In genomic region chr20:57441510-57442154, GRCh38 we compare ENCODE assay signal across 11 cellular contexts. TPM values are rescaled to one million over a fixed set of nuclear protein-coding genes. Genes with fewer than 3 reads are reported as not detected.
DNase-seq lines count a peak whose midpoint lies in the region; ATAC-seq and TF ChIP-seq lines count a peak whose summit lies in the region.
"Had no signal": no experiment of that assay in that cellular context is flagged by ENCODE, and none has a peak within 500 bp of the region (broad histone marks: within the 10 kb centered on the region; RNA-seq: fewer than 3 reads in every experiment).

No MANE protein-coding gene starts in this region.

- no peaks in the 10 kb centered on the region for H3K27me3 ChIP-seq in HUES48 (ENCODE audit: control insufficient read depth, insufficient read depth, low read length)
- H3K27me3 ChIP-seq in ectodermal cell (ENCODE audit: control insufficient read depth, insufficient read depth, low read length, poor library complexity, severe bottlenecking): no peaks in the 10 kb centered on the region
- no peaks in the 10 kb centered on the region for H3K27me3 ChIP-seq in stomach
- H3K27me3 ChIP-seq in PC-9 (ENCODE audit: insufficient read depth, low read depth): peaks cover 25% of the 10 kb centered on the region

- intact Hi-C loops in stomach (cut with DNase I; ENCODE audit: low total_unique reads): no loop called here
- intact Hi-C loops in PC-9 (cut with micrococcal nuclease; ENCODE audit: unreplicated experiment): no loop called here

- H3K4me3 ChIP-seq in HUES48 (ENCODE audit: low read depth, low read length) (no peak overlapping the region), ectodermal cell (ENCODE audit: insufficient read depth, low read depth, low read length) (no peak overlapping the region), mesodermal cell (ENCODE audit: extremely low read depth, insufficient read depth, low read length, poor library complexity, severe bottlenecking) (no peak overlapping the region), stomach (no peak overlapping the region), PC-9 (no peak overlapping the region)
- H3K4me3 ChIP-seq: GM12878, skin epidermis had no signal

- H3K4me1 ChIP-seq in HUES48 (ENCODE audit: control insufficient read depth, insufficient read depth, low read length) (peaks cover 5% of the 10 kb centered on the region; the same call in 1 of the 2 replicates), ectodermal cell (ENCODE audit: control insufficient read depth, insufficient read depth, low read length) (peaks cover 22% of the 10 kb centered on the region), mesodermal cell (ENCODE audit: control insufficient read depth, insufficient read depth, low read length, poor library complexity, severe bottlenecking) (peaks cover 5% of the 10 kb centered on the region), stomach (peaks cover 28 to 68% (median 50%) of the 10 kb centered on the region in 4 donors), PC-9 (replicated peaks; ENCODE audit: insufficient read depth) (peaks cover 11% of the 10 kb centered on the region)

- TF ChIP-seq POLR2A in stomach (IDR thresholded peaks at IDR 0.05): no peak

- H3K36me3 ChIP-seq in HUES48 (ENCODE audit: control insufficient read depth, insufficient read depth, low read length): no peaks in the 10 kb centered on the region
- H3K36me3 ChIP-seq in ectodermal cell (ENCODE audit: control insufficient read depth, insufficient read depth, low read length): no peaks in the 10 kb centered on the region
- H3K36me3 ChIP-seq in mesodermal cell (ENCODE audit: control insufficient read depth, insufficient read depth, low read length): no peaks in the 10 kb centered on the region
- H3K36me3 ChIP-seq in stomach: no peaks in the 10 kb centered on the region
- H3K36me3 ChIP-seq in PC-9 (ENCODE audit: low read depth): no peaks in the 10 kb centered on the region

- TF ChIP-seq CTCF in stomach (IDR thresholded peaks at IDR 0.05) (no peak), PC-9 (conservative IDR thresholded peaks at IDR 0.05) (no peak)

- no peak overlapping the region for H2AFZ ChIP-seq in PC-9

- CTCF ChIA-PET in PC-9 (lab: Charles Lee): no interaction called here

- POLR2A ChIA-PET in PC-9 (lab: Charles Lee; ENCODE audit: unreplicated experiment): no interaction called here

- H3F3A ChIP-seq in PC-9 (ENCODE audit: insufficient read depth, low read depth): peaks cover 11% of the 10 kb centered on the region; the same call in 1 of the 2 replicates

- H3K4me2 ChIP-seq in PC-9: no peak overlapping the region

- no TSS peak for BruUV-seq in PC-9 (replicated peaks; lab: Mats Ljungman, UMichigan)

- WGBS in ectodermal cell, 2 experiments: 90 to 92% methylated on average over 16 of the region's 16 CpGs
- WGBS in mesodermal cell (ENCODE audit: insufficient coverage in 2 of 2), 2 experiments: 93 to 94% methylated on average over 11 to 15 of the region's 16 CpGs
- WGBS in stomach, 5 donors: 65 to 80% (median 77%) methylated on average over 10 to 16 of the region's 16 CpGs

- DNase-seq in stomach (no peak), PC-9 (no peak)
- DNase-seq in stimulated activated CD4-positive, alpha-beta T cell treated with anti-CD3 and anti-CD28 coated beads, Interleukin-4, amount 100 ng/mL, for 4 hours: no peak
- DNase-seq: GOT3 had no signal

- ATAC-seq in HG03521 (IDR thresholded peaks at IDR 0.05; ENCODE audit: unreplicated experiment) (no peak), GM21360 (IDR thresholded peaks at IDR 0.05; ENCODE audit: unreplicated experiment) (no peak)
- ATAC-seq: GM12878 had no signal

- no peaks in the 10 kb centered on the region for H3K9me3 ChIP-seq in HUES48 (ENCODE audit: control insufficient read depth, insufficient read depth, low read length)
- H3K9me3 ChIP-seq in ectodermal cell (ENCODE audit: control insufficient read depth, low read length): no peaks in the 10 kb centered on the region
- H3K9me3 ChIP-seq in mesodermal cell (ENCODE audit: control insufficient read depth, low read length): no peaks in the 10 kb centered on the region
- H3K9me3 ChIP-seq in stomach: no peaks in the 10 kb centered on the region
- no peaks in the 10 kb centered on the region for H3K9me3 ChIP-seq in PC-9 (ENCODE audit: insufficient read depth, low read depth)

- H3K79me2 ChIP-seq in PC-9 (ENCODE audit: low read depth): no peaks in the 10 kb centered on the region

- no peaks in the 10 kb centered on the region for H3K9me2 ChIP-seq in PC-9 (ENCODE audit: insufficient read depth)

- no peak for TF ChIP-seq EP300 in stomach (IDR thresholded peaks at IDR 0.05)

- no peaks in the 10 kb centered on the region for H4K20me1 ChIP-seq in PC-9 (ENCODE audit: insufficient read depth)

- H3K9ac ChIP-seq in HUES48 (ENCODE audit: low read depth, low read length): no peak overlapping the region

- H3K27ac ChIP-seq in HUES48 (ENCODE audit: low read depth, low read length) (peak overlapping the region; percentile 47), ectodermal cell (ENCODE audit: insufficient read depth, low read depth, low read length, poor library complexity, severe bottlenecking) (peak overlapping the region; percentile 3), mesodermal cell (ENCODE audit: low read depth, low read length, severe bottlenecking) (peak overlapping the region; percentile 45), stomach (peak overlapping the region; percentile 66 to 93 (median 84)), PC-9 (no peak overlapping the region)

RNA-seq across cellular contexts. Expression of gene RBM38, which starts 50.4 kb away (rescaled TPM):
- 48.6 TPM for polyA plus RNA-seq in ectodermal cell (2013, experiment 1 of 4)
- 47.2 TPM for polyA plus RNA-seq in ectodermal cell (2013, experiment 2 of 4)
- polyA plus RNA-seq in ectodermal cell (2013, experiment 3 of 4): 42.1 TPM
- polyA plus RNA-seq in ectodermal cell (2013, experiment 4 of 4): 45.4 TPM
- 41.9 TPM for polyA plus RNA-seq in mesodermal cell (2013, experiment 1 of 2)
- polyA plus RNA-seq in mesodermal cell (2013, experiment 2 of 2): 32.7 TPM
- total RNA-seq in stomach: 10 to 100 TPM in 4 of 5 donors, 1 to 10 TPM in 1; 5.3 to 37.8 (median 13.6) TPM
- polyA plus RNA-seq in stomach: 10 to 100 TPM; 15.8 to 25.2 (median 17.0) TPM
- total RNA-seq in PC-9 (2021): 19.3 and 25.6 TPM in 2 replicates
